Comparison of ENCODE assay signal across 3 cellular contexts in the genomic region with DNA sequence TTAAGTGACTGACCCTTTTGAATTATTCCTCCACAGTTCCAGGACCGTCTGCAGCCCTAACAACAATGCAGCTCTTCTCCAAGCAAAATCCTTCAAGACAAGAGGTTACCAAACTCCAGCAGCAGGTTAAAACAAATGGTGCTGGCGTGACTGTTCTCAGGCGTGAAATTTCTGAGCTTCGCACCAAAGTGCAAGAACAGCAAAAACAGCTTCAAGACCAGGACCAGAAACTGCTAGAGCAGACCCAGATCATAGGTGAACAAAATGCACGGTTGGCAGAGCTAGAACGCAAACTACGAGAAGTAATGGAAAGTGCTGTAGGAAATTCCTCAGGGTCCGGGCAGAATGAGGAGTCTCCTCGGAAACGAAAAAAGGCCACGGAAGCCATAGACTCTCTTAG.
TF ChIP-seq lines count a peak whose summit lies in the region.

No MANE protein-coding gene starts in this region.

TF ChIP-seq in A549, 52 proteins besides CTCF, POLR2A, EP300 and RAD21:
- TF ChIP-seq SMC3 (IDR thresholded peaks at IDR 0.05), result no peak
- peak; percentile 68 for TF ChIP-seq MAFK (IDR thresholded peaks at IDR 0.05; ENCODE audit: partially characterized antibody)

TF ChIP-seq in GM23338, 12 proteins besides CTCF, POLR2A, EP300 and RAD21:
- TF ChIP-seq POLR2AphosphoS5 (IDR thresholded peaks at IDR 0.05; ENCODE audit: low read depth) (no peak), ZNF114 (CRISPR knock-in tag; IDR thresholded peaks at IDR 0.05) (no peak), JUNB (IDR thresholded peaks at IDR 0.05; ENCODE audit: unreplicated experiment) (no peak), EZH2phosphoT487 (IDR thresholded peaks at IDR 0.05; ENCODE audit: unreplicated experiment) (no peak), ZNF331 (CRISPR knock-in tag; IDR thresholded peaks at IDR 0.05; ENCODE audit: low read depth) (no peak), CREB1 (CRISPR knock-in tag; IDR thresholded peaks at IDR 0.05; ENCODE audit: low read depth) (no peak), NANOG (IDR thresholded peaks at IDR 0.05; ENCODE audit: borderline replicate concordance) (no peak)

TF ChIP-seq in K562, 482 proteins besides CTCF, POLR2A, EP300 and RAD21 (continues in another document):
- TF ChIP-seq RCOR1 (IDR thresholded peaks at IDR 0.05; ENCODE audit: borderline replicate concordance in 1 of 2, low read depth in 2 of 2, low read length in 2 of 2) (no peak), ZNF124 (CRISPR knock-in tag; IDR thresholded peaks at IDR 0.05) (no peak), GATAD2A (IDR thresholded peaks at IDR 0.05) (no peak), USF1 (CRISPR knock-in tag; IDR thresholded peaks at IDR 0.05) (no peak), E2F3 (CRISPR knock-in tag; IDR thresholded peaks at IDR 0.05) (no peak), CHD2 (IDR thresholded peaks at IDR 0.05; ENCODE audit: low read depth, low read length) (no peak), MAFF (IDR thresholded peaks at IDR 0.05; ENCODE audit: low read length) (peak; percentile 47), ZNF316 (IDR thresholded peaks at IDR 0.05) (peak; percentile 72), JUN (IDR thresholded peaks at IDR 0.05; ENCODE audit: borderline replicate concordance, low read depth, low read length) (no peak), JUN (CRISPR knock-in tag; IDR thresholded peaks at IDR 0.05; ENCODE audit: borderline replicate concordance) (no peak), MAFK (IDR thresholded peaks at IDR 0.05; ENCODE audit: low read length) (0 out of 2 replicates have a peak, but pooled peaks have one; percentile 24), TFAM (CRISPR knock-in tag; conservative IDR thresholded peaks at IDR 0.05) (no peak), FOS (IDR thresholded peaks at IDR 0.05; ENCODE audit: extremely low read depth, insufficient read length) (no peak), TFAP4 (CRISPR knock-in tag; IDR thresholded peaks at IDR 0.05; ENCODE audit: borderline replicate concordance) (no peak), RERE (CRISPR knock-in tag; IDR thresholded peaks at IDR 0.05; ENCODE audit: borderline replicate concordance) (no peak), SNRNP70 (optimal IDR thresholded peaks at IDR 0.05; ENCODE audit: low read depth, low read length) (no peak), ELK3 (CRISPR knock-in tag; IDR thresholded peaks at IDR 0.05) (no peak), ELF4 (CRISPR knock-in tag; IDR thresholded peaks at IDR 0.05) (no peak), DDX20 (tag; IDR thresholded peaks at IDR 0.05; ENCODE audit: low read depth) (no peak), HLTF (IDR thresholded peaks at IDR 0.05) (no peak), C11orf30 (IDR thresholded peaks at IDR 0.05; ENCODE audit: low read depth) (peak; percentile 64)
- TF ChIP-seq, protein P1, sequence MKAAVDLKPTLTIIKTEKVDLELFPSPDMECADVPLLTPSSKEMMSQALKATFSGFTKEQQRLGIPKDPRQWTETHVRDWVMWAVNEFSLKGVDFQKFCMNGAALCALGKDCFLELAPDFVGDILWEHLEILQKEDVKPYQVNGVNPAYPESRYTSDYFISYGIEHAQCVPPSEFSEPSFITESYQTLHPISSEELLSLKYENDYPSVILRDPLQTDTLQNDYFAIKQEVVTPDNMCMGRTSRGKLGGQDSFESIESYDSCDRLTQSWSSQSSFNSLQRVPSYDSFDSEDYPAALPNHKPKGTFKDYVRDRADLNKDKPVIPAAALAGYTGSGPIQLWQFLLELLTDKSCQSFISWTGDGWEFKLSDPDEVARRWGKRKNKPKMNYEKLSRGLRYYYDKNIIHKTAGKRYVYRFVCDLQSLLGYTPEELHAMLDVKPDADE (conservative IDR thresholded peaks at IDR 0.05; ENCODE audit: control insufficient read depth, low read depth, low read length), result no peak
- TF ChIP-seq, protein P2, sequence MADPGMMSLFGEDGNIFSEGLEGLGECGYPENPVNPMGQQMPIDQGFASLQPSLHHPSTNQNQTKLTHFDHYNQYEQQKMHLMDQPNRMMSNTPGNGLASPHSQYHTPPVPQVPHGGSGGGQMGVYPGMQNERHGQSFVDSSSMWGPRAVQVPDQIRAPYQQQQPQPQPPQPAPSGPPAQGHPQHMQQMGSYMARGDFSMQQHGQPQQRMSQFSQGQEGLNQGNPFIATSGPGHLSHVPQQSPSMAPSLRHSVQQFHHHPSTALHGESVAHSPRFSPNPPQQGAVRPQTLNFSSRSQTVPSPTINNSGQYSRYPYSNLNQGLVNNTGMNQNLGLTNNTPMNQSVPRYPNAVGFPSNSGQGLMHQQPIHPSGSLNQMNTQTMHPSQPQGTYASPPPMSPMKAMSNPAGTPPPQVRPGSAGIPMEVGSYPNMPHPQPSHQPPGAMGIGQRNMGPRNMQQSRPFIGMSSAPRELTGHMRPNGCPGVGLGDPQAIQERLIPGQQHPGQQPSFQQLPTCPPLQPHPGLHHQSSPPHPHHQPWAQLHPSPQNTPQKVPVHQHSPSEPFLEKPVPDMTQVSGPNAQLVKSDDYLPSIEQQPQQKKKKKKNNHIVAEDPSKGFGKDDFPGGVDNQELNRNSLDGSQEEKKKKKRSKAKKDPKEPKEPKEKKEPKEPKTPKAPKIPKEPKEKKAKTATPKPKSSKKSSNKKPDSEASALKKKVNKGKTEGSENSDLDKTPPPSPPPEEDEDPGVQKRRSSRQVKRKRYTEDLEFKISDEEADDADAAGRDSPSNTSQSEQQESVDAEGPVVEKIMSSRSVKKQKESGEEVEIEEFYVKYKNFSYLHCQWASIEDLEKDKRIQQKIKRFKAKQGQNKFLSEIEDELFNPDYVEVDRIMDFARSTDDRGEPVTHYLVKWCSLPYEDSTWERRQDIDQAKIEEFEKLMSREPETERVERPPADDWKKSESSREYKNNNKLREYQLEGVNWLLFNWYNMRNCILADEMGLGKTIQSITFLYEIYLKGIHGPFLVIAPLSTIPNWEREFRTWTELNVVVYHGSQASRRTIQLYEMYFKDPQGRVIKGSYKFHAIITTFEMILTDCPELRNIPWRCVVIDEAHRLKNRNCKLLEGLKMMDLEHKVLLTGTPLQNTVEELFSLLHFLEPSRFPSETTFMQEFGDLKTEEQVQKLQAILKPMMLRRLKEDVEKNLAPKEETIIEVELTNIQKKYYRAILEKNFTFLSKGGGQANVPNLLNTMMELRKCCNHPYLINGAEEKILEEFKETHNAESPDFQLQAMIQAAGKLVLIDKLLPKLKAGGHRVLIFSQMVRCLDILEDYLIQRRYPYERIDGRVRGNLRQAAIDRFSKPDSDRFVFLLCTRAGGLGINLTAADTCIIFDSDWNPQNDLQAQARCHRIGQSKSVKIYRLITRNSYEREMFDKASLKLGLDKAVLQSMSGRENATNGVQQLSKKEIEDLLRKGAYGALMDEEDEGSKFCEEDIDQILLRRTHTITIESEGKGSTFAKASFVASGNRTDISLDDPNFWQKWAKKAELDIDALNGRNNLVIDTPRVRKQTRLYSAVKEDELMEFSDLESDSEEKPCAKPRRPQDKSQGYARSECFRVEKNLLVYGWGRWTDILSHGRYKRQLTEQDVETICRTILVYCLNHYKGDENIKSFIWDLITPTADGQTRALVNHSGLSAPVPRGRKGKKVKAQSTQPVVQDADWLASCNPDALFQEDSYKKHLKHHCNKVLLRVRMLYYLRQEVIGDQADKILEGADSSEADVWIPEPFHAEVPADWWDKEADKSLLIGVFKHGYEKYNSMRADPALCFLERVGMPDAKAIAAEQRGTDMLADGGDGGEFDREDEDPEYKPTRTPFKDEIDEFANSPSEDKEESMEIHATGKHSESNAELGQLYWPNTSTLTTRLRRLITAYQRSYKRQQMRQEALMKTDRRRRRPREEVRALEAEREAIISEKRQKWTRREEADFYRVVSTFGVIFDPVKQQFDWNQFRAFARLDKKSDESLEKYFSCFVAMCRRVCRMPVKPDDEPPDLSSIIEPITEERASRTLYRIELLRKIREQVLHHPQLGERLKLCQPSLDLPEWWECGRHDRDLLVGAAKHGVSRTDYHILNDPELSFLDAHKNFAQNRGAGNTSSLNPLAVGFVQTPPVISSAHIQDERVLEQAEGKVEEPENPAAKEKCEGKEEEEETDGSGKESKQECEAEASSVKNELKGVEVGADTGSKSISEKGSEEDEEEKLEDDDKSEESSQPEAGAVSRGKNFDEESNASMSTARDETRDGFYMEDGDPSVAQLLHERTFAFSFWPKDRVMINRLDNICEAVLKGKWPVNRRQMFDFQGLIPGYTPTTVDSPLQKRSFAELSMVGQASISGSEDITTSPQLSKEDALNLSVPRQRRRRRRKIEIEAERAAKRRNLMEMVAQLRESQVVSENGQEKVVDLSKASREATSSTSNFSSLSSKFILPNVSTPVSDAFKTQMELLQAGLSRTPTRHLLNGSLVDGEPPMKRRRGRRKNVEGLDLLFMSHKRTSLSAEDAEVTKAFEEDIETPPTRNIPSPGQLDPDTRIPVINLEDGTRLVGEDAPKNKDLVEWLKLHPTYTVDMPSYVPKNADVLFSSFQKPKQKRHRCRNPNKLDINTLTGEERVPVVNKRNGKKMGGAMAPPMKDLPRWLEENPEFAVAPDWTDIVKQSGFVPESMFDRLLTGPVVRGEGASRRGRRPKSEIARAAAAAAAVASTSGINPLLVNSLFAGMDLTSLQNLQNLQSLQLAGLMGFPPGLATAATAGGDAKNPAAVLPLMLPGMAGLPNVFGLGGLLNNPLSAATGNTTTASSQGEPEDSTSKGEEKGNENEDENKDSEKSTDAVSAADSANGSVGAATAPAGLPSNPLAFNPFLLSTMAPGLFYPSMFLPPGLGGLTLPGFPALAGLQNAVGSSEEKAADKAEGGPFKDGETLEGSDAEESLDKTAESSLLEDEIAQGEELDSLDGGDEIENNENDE (IDR thresholded peaks at IDR 0.05; ENCODE audit: low read depth, low read length), result no peak
- TF ChIP-seq, protein P3, sequence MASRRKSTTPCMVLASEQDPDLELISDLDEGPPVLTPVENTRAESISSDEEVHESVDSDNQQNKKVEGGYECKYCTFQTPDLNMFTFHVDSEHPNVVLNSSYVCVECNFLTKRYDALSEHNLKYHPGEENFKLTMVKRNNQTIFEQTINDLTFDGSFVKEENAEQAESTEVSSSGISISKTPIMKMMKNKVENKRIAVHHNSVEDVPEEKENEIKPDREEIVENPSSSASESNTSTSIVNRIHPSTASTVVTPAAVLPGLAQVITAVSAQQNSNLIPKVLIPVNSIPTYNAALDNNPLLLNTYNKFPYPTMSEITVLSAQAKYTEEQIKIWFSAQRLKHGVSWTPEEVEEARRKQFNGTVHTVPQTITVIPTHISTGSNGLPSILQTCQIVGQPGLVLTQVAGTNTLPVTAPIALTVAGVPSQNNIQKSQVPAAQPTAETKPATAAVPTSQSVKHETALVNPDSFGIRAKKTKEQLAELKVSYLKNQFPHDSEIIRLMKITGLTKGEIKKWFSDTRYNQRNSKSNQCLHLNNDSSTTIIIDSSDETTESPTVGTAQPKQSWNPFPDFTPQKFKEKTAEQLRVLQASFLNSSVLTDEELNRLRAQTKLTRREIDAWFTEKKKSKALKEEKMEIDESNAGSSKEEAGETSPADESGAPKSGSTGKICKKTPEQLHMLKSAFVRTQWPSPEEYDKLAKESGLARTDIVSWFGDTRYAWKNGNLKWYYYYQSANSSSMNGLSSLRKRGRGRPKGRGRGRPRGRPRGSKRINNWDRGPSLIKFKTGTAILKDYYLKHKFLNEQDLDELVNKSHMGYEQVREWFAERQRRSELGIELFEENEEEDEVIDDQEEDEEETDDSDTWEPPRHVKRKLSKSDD (conservative IDR thresholded peaks at IDR 0.05; ENCODE audit: low read length), result no peak
